ENCODE assay signal across 1 cellular context in the genomic region with DNA sequence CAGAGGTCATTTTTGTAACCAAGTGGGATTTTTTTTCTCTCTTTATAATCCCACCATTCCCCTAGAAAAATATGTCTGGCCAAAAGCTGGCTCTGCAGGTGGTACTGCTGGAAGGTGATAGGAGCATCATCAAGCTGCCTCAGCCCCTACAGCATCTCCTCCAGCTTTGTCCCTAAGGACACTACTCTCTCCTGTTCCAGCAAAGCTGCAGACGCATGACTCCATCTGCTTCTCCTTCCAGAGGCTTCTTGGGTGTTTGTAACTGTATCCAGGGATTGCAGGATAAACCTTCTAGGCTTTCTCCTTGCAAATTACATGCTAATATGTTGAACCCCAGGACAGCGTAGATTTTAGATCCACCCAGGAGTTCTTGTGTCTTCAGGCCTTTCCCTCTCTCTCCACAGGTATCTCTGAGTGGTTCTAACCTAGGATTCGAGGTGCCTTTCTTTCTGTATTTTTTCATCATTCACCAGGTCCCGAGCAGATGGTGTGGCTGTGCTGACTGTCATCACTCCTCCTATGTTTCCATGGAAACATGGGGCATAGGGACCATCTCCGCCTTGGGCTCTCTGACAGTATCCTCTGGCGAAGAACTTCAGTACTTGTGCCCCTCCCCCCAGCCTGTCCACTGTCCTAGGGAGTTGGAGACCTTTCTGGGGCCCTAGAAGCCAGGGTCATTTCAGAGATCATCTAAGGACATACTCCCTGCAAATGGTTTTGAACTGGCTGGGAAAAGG.
TF ChIP-seq lines count a peak whose summit lies in the region.

No MANE protein-coding gene starts in this region.

TF ChIP-seq in IMR-90, 13 proteins besides CTCF, POLR2A, EP300 and RAD21:
- TF ChIP-seq MAZ (IDR thresholded peaks at IDR 0.05; ENCODE audit: borderline replicate concordance, low read depth, low read length): no peak
- no peak for TF ChIP-seq SMC3 (IDR thresholded peaks at IDR 0.05; ENCODE audit: low read depth, low read length)
- no peak for TF ChIP-seq CHD1 (IDR thresholded peaks at IDR 0.05; ENCODE audit: low read depth, low read length)
- TF ChIP-seq FOS (IDR thresholded peaks at IDR 0.05; ENCODE audit: low read depth, low read length): no peak
- no peak for TF ChIP-seq RFX5 (IDR thresholded peaks at IDR 0.05; ENCODE audit: low read depth, low read length)
- no peak for TF ChIP-seq MXI1 (IDR thresholded peaks at IDR 0.05; ENCODE audit: borderline replicate concordance, low read depth, low read length)
